ENCODE assay signal across 1 cellular context in genomic region chr1:214546076-214546475, GRCh38.
TF ChIP-seq lines count a peak whose summit lies in the region.

No MANE protein-coding gene starts in this region.

TF ChIP-seq in IMR-90, 13 proteins besides CTCF, POLR2A, EP300 and RAD21:
- TF ChIP-seq USF2 (IDR thresholded peaks at IDR 0.05; ENCODE audit: low read depth, low read length): no peak
- TF ChIP-seq SMC3 (IDR thresholded peaks at IDR 0.05; ENCODE audit: low read depth, low read length): no peak
- TF ChIP-seq BHLHE40 (IDR thresholded peaks at IDR 0.05; ENCODE audit: low read depth, low read length): no peak
- no peak for TF ChIP-seq MAZ (IDR thresholded peaks at IDR 0.05; ENCODE audit: borderline replicate concordance, low read depth, low read length)
- no peak for TF ChIP-seq NFE2L2 (IDR thresholded peaks at IDR 0.05; ENCODE audit: low read depth, low read length)
- no peak for TF ChIP-seq MXI1 (IDR thresholded peaks at IDR 0.05; ENCODE audit: borderline replicate concordance, low read depth, low read length)
- no peak for TF ChIP-seq RFX5 (IDR thresholded peaks at IDR 0.05; ENCODE audit: low read depth, low read length)
- no peak for TF ChIP-seq FOS (IDR thresholded peaks at IDR 0.05; ENCODE audit: low read depth, low read length)
- TF ChIP-seq ELK1 (IDR thresholded peaks at IDR 0.05; ENCODE audit: borderline replicate concordance, low read depth, low read length): no peak
- TF ChIP-seq CHD1 (IDR thresholded peaks at IDR 0.05; ENCODE audit: low read depth, low read length): no peak
- TF ChIP-seq RCOR1 (IDR thresholded peaks at IDR 0.05; ENCODE audit: insufficient replicate concordance, low read length): no peak
TF ChIP-seq in IMR-90: peak in this region for 0.
